In genomic region chr19:35125270-35125717, GRCh38 we compare ENCODE assay signal across 17 cellular contexts. TPM values are rescaled to one million over a fixed set of nuclear protein-coding genes. Genes with fewer than 3 reads are reported as not detected.
A peak's percentile ranks its signal among the peaks of the same experiment; 100 is the strongest.
DNase-seq lines count a peak whose midpoint lies in the region; ATAC-seq and TF ChIP-seq lines count a peak whose summit lies in the region.
"Had no signal": no experiment of that assay in that cellular context is flagged by ENCODE, and none has a peak within 500 bp of the region (broad histone marks: within the 10 kb centered on the region; RNA-seq: fewer than 3 reads in every experiment).

No MANE protein-coding gene starts in this region.

- H3K27me3 ChIP-seq in lower lobe of right lung (ENCODE audit: low read depth): no peaks in the 10 kb centered on the region

- POLR2A ChIA-PET in activated CD4-positive, alpha-beta memory T cell treated with anti-CD3 and anti-CD28 coated beads, Interleukin-2, amount 10 ng/mL, durations not matched to agents 7 days and 5 days (lab: Charles Lee): interaction anchor here (1.2 kb wide), 1 partner anchor 10 kb away, joined by 4 read pairs; the partner anchor contains the start of gene LGI4

- H3K4me1 Mint-ChIP-seq in activated CD4-positive, alpha-beta memory T cell treated with anti-CD3 and anti-CD28 coated beads, Interleukin-2, amount 10 ng/mL, durations not matched to agents 7 days and 5 days: peaks cover 19% of the 10 kb centered on the region

- TF ChIP-seq CTCF in VCaP (conservative IDR thresholded peaks at IDR 0.05) (no peak), lower lobe of right lung (IDR thresholded peaks at IDR 0.05) (no peak)

- peak overlapping the region; percentile 68; the same call in 1 of the 2 replicates for H3K4me3 ChIP-seq in Jurkat, Clone E6-1 (ENCODE audit: low read length)
- no peak overlapping the region for H3K4me3 ChIP-seq in lower lobe of right lung
- H3K4me3 ChIP-seq: HAP-1 had no signal

- H3K27ac Mint-ChIP-seq in activated CD4-positive, alpha-beta memory T cell treated with anti-CD3 and anti-CD28 coated beads, Interleukin-2, amount 10 ng/mL, durations not matched to agents 7 days and 5 days: no peak overlapping the region
- H3K27ac Mint-ChIP-seq: progenitor cell of endocrine pancreas had no signal

- DNase-seq in Jurkat, Clone E6-1 (ENCODE audit: low read depth, low spot score): no peak
- no peak for DNase-seq in lower lobe of right lung
- DNase-seq in substantia nigra (lab: John Stamatoyannopoulos, UW): peak in 1 of 49 donors; percentile 39
- DNase-seq in EL: no peak
- DNase-seq in activated CD4-positive, alpha-beta memory T cell treated with anti-CD3 and anti-CD28 coated beads, Interleukin-2, amount 10 ng/mL, durations not matched to agents 7 days and 5 days: no peak
- DNase-seq: activated CD4-positive, alpha-beta T cell treated with anti-CD3 and anti-CD28 coated beads, Interleukin-2, amount 10 ng/mL, durations not matched to agents 7 days and 5 days; mesenchymal stem cell; MV-4-11 had no signal

- peak in 1 of 2 donors; percentile 1 for ATAC-seq in lower lobe of right lung
- ATAC-seq in activated CD4-positive, CD25-positive, alpha-beta regulatory T cell treated with anti-CD3 and anti-CD28 coated beads, Interleukin-2, amount 50 U/mL, for 24 hours: no peak

- no peaks in the 10 kb centered on the region for H3K27me3 Mint-ChIP-seq in activated CD4-positive, alpha-beta memory T cell treated with anti-CD3 and anti-CD28 coated beads, Interleukin-2, amount 10 ng/mL, durations not matched to agents 7 days and 5 days
- H3K27me3 Mint-ChIP-seq: activated CD4-positive, alpha-beta T cell treated with anti-CD3 and anti-CD28 coated beads, Interleukin-2, amount 10 ng/mL, durations not matched to agents 7 days and 5 days had no signal

- H3K4me1 ChIP-seq in lower lobe of right lung: peaks cover 22% of the 10 kb centered on the region
- H3K4me1 ChIP-seq: HAP-1 had no signal

- intact Hi-C loops in lower lobe of right lung (cut with DNase I): no loop called here

- no peaks in the 10 kb centered on the region for H3K9me3 Mint-ChIP-seq in activated CD4-positive, alpha-beta memory T cell treated with anti-CD3 and anti-CD28 coated beads, Interleukin-2, amount 10 ng/mL, durations not matched to agents 7 days and 5 days
- H3K9me3 Mint-ChIP-seq: activated CD4-positive, alpha-beta T cell treated with anti-CD3 and anti-CD28 coated beads, Interleukin-2, amount 10 ng/mL, durations not matched to agents 7 days and 5 days; activated T-helper 2 cell treated with anti-CD3 and anti-CD28 coated beads, Interferon-gamma antibody, Interleukin-2, Interleukin-4, amounts not matched to agents 10 μg/mL and 5 μg/mL and 100 μg/mL, durations not matched to agents 14 hours and 24 hours and 36 hours; stimulated activated effector memory CD8-positive, alpha-beta T cell treated with anti-CD3 and anti-CD28 coated beads, Interleukin-12 subunit alpha, Interleukin-12 subunit beta, amount 100 ng/mL, for 72 hours; T-helper 1 cell treated with Interleukin-12 subunit alpha and Interleukin-12 subunit beta and Interleukin-4 antibody, amounts not matched to agents 30 μg/mL and 1 μg/mL, for 36 hours had no signal

- no peaks in the 10 kb centered on the region for H3K36me3 ChIP-seq in lower lobe of right lung
- H3K36me3 ChIP-seq: HAP-1 had no signal

- H3K36me3 Mint-ChIP-seq in activated CD4-positive, alpha-beta memory T cell treated with anti-CD3 and anti-CD28 coated beads, Interleukin-2, amount 10 ng/mL, durations not matched to agents 7 days and 5 days (ENCODE audit: low read depth): no peaks in the 10 kb centered on the region

- H3K27ac ChIP-seq in VCaP: peak overlapping the region; percentile 77; the same call in 1 of the 2 replicates
- peak overlapping the region; percentile 78 for H3K27ac ChIP-seq in lower lobe of right lung
- peak overlapping the region; percentile 98 for H3K27ac ChIP-seq in substantia nigra (ENCODE audit: low read depth, low read length, poor library complexity, severe bottlenecking)

- H3K4me3 Mint-ChIP-seq in activated CD4-positive, alpha-beta memory T cell treated with anti-CD3 and anti-CD28 coated beads, Interleukin-2, amount 10 ng/mL, durations not matched to agents 7 days and 5 days: no peak overlapping the region

- CTCF ChIA-PET in activated CD4-positive, alpha-beta memory T cell treated with anti-CD3 and anti-CD28 coated beads, Interleukin-2, amount 10 ng/mL, durations not matched to agents 7 days and 5 days (lab: Charles Lee): interaction anchor here (1.3 to 2.2 kb wide), 3 partner anchors 10 to 17 kb away, joined by 6 to 20 read pairs (median 13); partner anchors contain the start of genes FXYD3 and FXYD7

- H3K9me3 ChIP-seq in lower lobe of right lung: no peaks in the 10 kb centered on the region
- H3K9me3 ChIP-seq: Caco-2, HAP-1 had no signal

RNA-seq across cellular contexts. Expression of gene LGI4, which starts 9.6 kb away (rescaled TPM):
- not detected for polyA plus RNA-seq in Jurkat, Clone E6-1 (2012; ENCODE audit: insufficient read depth, insufficient read length)
- 6.3 TPM for total RNA-seq in lower lobe of right lung
- under 1 TPM; 0.55 to 0.68 TPM for total RNA-seq in activated CD4-positive, alpha-beta memory T cell treated with anti-CD3 and anti-CD28 coated beads, Interleukin-2, amount 10 ng/mL, durations not matched to agents 7 days and 5 days
- total RNA-seq: HT1080, progenitor cell of endocrine pancreas had no signal

RNA-seq across cellular contexts. Expression of gene FXYD3, which starts 9.7 kb away (rescaled TPM):
- not detected for polyA plus RNA-seq in Jurkat, Clone E6-1 (2012; ENCODE audit: insufficient read depth, insufficient read length)
- total RNA-seq in lower lobe of right lung: 135 TPM
- not detected for total RNA-seq in activated CD4-positive, alpha-beta memory T cell treated with anti-CD3 and anti-CD28 coated beads, Interleukin-2, amount 10 ng/mL, durations not matched to agents 7 days and 5 days
- total RNA-seq: activated CD4-positive, alpha-beta T cell treated with anti-CD3 and anti-CD28 coated beads, Interleukin-2, amount 10 ng/mL, durations not matched to agents 7 days and 5 days; activated T-helper 2 cell treated with anti-CD3 and anti-CD28 coated beads, Interferon-gamma antibody, Interleukin-2, Interleukin-4, amounts not matched to agents 10 μg/mL and 5 μg/mL and 100 μg/mL, durations not matched to agents 14 hours and 24 hours and 36 hours; HT1080 had no signal

RNA-seq across cellular contexts. Expression of gene FXYD1, which starts 13.3 kb away (rescaled TPM):
- 2.2 TPM for polyA plus RNA-seq in Jurkat, Clone E6-1 (2012; ENCODE audit: insufficient read depth, insufficient read length)
- total RNA-seq in lower lobe of right lung: 49.7 TPM
- 1 to 10 TPM; 3.3 to 3.6 TPM for total RNA-seq in activated CD4-positive, alpha-beta memory T cell treated with anti-CD3 and anti-CD28 coated beads, Interleukin-2, amount 10 ng/mL, durations not matched to agents 7 days and 5 days
- total RNA-seq: Caco-2, HT1080, progenitor cell of endocrine pancreas had no signal

RNA-seq across cellular contexts. Expression of gene FXYD7, which starts 17.8 kb away (rescaled TPM):
- not detected for polyA plus RNA-seq in Jurkat, Clone E6-1 (2012; ENCODE audit: insufficient read depth, insufficient read length)
- total RNA-seq in lower lobe of right lung: not detected
- 1 to 10 TPM; 8.3 to 8.8 TPM for total RNA-seq in activated CD4-positive, alpha-beta memory T cell treated with anti-CD3 and anti-CD28 coated beads, Interleukin-2, amount 10 ng/mL, durations not matched to agents 7 days and 5 days
- total RNA-seq: activated T-helper 2 cell treated with anti-CD3 and anti-CD28 coated beads, Interferon-gamma antibody, Interleukin-2, Interleukin-4, amounts not matched to agents 10 μg/mL and 5 μg/mL and 100 μg/mL, durations not matched to agents 14 hours and 24 hours and 36 hours; Caco-2; progenitor cell of endocrine pancreas had no signal

RNA-seq across cellular contexts. Expression of gene FXYD5, which starts 29.2 kb away (rescaled TPM):
- polyA plus RNA-seq in Jurkat, Clone E6-1 (2012; ENCODE audit: insufficient read depth, insufficient read length): 116 TPM
- 152 TPM for total RNA-seq in lower lobe of right lung
- 100 to 1,000 TPM; 588 to 589 TPM for total RNA-seq in activated CD4-positive, alpha-beta memory T cell treated with anti-CD3 and anti-CD28 coated beads, Interleukin-2, amount 10 ng/mL, durations not matched to agents 7 days and 5 days

Comparison
In these comparisons a context has a peak if more than half of its experiments do, and no peak if none do; other contexts are left out.
1. RNA of gene FXYD3, which starts 9.7 kb away (total RNA-seq): 135 TPM in lower lobe of right lung (single experiment); not detected in activated CD4-positive, alpha-beta memory T cell treated with anti-CD3 and anti-CD28 coated beads, Interleukin-2, amount 10 ng/mL, durations not matched to agents 7 days and 5 days; every median in the first group is over 100 times any median in the second.
2. RNA of gene FXYD1, which starts 13.3 kb away (total RNA-seq): 49.7 TPM in lower lobe of right lung (single experiment); 3.3 to 3.6 TPM in activated CD4-positive, alpha-beta memory T cell treated with anti-CD3 and anti-CD28 coated beads, Interleukin-2, amount 10 ng/mL, durations not matched to agents 7 days and 5 days; every median in the first group is over 10 times any median in the second.
3. Peak in every context shown above with its lines, with median percentiles within 50 percentile points of each other: H3K27ac ChIP-seq.